In the genomic region with DNA sequence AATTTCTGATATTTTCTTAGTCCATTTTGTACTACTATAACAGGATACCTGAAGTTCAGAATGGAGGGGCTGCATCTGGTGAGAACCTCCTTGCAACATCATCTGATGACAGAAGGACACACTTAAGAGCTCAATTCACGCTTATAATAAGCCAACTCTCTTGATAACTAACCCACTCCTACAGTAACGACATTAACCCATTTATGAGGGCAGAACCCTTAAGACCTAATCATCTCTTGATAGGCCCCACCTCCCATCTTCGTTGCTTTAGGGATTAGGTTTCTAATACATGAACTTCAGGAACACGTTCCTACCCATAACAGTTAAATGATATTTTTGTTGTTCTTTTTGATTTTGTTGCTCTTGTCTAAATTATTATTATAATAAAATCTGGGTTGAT, we compare ENCODE assay signal across 1 cellular context.
TF ChIP-seq lines count a peak whose summit lies in the region.

No MANE protein-coding gene starts in this region.

TF ChIP-seq in GM12878, 131 proteins besides CTCF, POLR2A, EP300 and RAD21 (continued from another document):
- TF ChIP-seq, protein P1, sequence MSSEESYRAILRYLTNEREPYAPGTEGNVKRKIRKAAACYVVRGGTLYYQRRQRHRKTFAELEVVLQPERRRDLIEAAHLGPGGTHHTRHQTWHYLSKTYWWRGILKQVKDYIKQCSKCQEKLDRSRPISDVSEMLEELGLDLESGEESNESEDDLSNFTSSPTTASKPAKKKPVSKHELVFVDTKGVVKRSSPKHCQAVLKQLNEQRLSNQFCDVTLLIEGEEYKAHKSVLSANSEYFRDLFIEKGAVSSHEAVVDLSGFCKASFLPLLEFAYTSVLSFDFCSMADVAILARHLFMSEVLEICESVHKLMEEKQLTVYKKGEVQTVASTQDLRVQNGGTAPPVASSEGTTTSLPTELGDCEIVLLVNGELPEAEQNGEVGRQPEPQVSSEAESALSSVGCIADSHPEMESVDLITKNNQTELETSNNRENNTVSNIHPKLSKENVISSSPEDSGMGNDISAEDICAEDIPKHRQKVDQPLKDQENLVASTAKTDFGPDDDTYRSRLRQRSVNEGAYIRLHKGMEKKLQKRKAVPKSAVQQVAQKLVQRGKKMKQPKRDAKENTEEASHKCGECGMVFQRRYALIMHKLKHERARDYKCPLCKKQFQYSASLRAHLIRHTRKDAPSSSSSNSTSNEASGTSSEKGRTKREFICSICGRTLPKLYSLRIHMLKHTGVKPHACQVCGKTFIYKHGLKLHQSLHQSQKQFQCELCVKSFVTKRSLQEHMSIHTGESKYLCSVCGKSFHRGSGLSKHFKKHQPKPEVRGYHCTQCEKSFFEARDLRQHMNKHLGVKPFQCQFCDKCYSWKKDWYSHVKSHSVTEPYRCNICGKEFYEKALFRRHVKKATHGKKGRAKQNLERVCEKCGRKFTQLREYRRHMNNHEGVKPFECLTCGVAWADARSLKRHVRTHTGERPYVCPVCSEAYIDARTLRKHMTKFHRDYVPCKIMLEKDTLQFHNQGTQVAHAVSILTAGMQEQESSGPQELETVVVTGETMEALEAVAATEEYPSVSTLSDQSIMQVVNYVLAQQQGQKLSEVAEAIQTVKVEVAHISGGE (CRISPR knock-in tag; IDR thresholded peaks at IDR 0.05), result no peak
- TF ChIP-seq TCF7 (IDR thresholded peaks at IDR 0.05; ENCODE audit: borderline replicate concordance), result no peak
- TF ChIP-seq NR2F1 (conservative IDR thresholded peaks at IDR 0.05), result no peak
- TF ChIP-seq, protein P2, sequence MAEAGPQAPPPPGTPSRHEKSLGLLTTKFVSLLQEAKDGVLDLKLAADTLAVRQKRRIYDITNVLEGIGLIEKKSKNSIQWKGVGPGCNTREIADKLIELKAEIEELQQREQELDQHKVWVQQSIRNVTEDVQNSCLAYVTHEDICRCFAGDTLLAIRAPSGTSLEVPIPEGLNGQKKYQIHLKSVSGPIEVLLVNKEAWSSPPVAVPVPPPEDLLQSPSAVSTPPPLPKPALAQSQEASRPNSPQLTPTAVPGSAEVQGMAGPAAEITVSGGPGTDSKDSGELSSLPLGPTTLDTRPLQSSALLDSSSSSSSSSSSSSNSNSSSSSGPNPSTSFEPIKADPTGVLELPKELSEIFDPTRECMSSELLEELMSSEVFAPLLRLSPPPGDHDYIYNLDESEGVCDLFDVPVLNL (IDR thresholded peaks at IDR 0.05; ENCODE audit: low read depth, low read length), result no peak
- TF ChIP-seq ZZZ3 (IDR thresholded peaks at IDR 0.05; ENCODE audit: control insufficient read depth, insufficient read length, low read depth), result no peak
- no peak for TF ChIP-seq CHD2 (IDR thresholded peaks at IDR 0.05; ENCODE audit: borderline replicate concordance, low read depth, low read length)
- no peak for TF ChIP-seq PAX5 (IDR thresholded peaks at IDR 0.05; ENCODE audit: borderline replicate concordance, low read depth, low read length)
- TF ChIP-seq HDAC2 (IDR thresholded peaks at IDR 0.05), result no peak
- TF ChIP-seq, protein P3, sequence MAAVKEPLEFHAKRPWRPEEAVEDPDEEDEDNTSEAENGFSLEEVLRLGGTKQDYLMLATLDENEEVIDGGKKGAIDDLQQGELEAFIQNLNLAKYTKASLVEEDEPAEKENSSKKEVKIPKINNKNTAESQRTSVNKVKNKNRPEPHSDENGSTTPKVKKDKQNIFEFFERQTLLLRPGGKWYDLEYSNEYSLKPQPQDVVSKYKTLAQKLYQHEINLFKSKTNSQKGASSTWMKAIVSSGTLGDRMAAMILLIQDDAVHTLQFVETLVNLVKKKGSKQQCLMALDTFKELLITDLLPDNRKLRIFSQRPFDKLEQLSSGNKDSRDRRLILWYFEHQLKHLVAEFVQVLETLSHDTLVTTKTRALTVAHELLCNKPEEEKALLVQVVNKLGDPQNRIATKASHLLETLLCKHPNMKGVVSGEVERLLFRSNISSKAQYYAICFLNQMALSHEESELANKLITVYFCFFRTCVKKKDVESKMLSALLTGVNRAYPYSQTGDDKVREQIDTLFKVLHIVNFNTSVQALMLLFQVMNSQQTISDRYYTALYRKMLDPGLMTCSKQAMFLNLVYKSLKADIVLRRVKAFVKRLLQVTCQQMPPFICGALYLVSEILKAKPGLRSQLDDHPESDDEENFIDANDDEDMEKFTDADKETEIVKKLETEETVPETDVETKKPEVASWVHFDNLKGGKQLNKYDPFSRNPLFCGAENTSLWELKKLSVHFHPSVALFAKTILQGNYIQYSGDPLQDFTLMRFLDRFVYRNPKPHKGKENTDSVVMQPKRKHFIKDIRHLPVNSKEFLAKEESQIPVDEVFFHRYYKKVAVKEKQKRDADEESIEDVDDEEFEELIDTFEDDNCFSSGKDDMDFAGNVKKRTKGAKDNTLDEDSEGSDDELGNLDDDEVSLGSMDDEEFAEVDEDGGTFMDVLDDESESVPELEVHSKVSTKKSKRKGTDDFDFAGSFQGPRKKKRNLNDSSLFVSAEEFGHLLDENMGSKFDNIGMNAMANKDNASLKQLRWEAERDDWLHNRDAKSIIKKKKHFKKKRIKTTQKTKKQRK (IDR thresholded peaks at IDR 0.05; ENCODE audit: low read depth, low read length), result no peak
